1 cellular context compared by ENCODE assay signal in the genomic region with DNA sequence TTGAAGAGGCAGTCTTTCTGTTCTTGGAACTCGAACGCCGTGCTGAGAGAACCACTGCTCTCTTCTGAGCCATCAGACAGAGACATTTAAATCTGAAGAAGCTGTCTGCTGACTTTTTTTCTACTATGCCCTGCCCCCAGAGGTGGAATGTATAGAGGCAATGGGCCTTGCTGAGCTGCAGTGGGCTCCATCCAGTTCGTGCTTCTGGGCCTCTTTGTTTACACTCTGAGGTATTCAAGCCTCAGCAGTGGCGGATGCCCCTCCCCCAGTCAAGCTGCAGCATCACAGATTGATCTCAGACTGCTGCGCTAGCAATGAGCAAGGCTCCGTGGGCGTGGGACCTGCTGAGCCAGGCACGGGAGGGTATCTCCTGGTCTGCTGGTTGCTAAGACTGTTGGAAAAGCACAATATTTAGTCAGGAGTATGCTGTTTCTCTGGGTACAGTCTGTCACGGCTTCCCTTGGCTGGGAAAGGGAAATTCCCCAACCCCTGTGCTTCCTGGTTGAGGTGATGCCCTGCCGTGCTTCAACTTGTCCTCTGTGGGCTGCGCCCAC.
TF ChIP-seq lines count a peak whose summit lies in the region.

No MANE protein-coding gene starts in this region.

TF ChIP-seq in WTC11, 78 proteins besides CTCF, POLR2A, EP300 and RAD21 (continued from another document):
- TF ChIP-seq ZNF317 (CRISPR knock-in tag; IDR thresholded peaks at IDR 0.05; ENCODE audit: borderline replicate concordance, low read depth) (0 out of 2 replicates have a peak, but pooled peaks have one; percentile 33), SP1 (CRISPR knock-in tag; conservative IDR thresholded peaks at IDR 0.05) (no peak), GABPB1 (CRISPR knock-in tag; IDR thresholded peaks at IDR 0.05) (no peak), NFYB (CRISPR knock-in tag; conservative IDR thresholded peaks at IDR 0.05; ENCODE audit: low read depth) (no peak)
- TF ChIP-seq, protein P1, sequence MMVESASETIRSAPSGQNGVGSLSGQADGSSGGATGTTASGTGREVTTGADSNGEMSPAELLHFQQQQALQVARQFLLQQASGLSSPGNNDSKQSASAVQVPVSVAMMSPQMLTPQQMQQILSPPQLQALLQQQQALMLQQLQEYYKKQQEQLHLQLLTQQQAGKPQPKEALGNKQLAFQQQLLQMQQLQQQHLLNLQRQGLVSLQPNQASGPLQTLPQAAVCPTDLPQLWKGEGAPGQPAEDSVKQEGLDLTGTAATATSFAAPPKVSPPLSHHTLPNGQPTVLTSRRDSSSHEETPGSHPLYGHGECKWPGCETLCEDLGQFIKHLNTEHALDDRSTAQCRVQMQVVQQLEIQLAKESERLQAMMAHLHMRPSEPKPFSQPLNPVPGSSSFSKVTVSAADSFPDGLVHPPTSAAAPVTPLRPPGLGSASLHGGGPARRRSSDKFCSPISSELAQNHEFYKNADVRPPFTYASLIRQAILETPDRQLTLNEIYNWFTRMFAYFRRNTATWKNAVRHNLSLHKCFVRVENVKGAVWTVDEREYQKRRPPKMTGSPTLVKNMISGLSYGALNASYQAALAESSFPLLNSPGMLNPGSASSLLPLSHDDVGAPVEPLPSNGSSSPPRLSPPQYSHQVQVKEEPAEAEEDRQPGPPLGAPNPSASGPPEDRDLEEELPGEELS (CRISPR knock-in tag; IDR thresholded peaks at IDR 0.05): no peak
